9 cellular contexts compared by ENCODE assay signal in genomic region chr5:170597109-170597741, GRCh38.
DNase-seq lines count a peak whose midpoint lies in the region; ATAC-seq, FAIRE-seq and TF ChIP-seq lines count a peak whose summit lies in the region.
"Had no signal": no experiment of that assay in that cellular context is flagged by ENCODE, and none has a peak within 500 bp of the region (broad histone marks: within the 10 kb centered on the region; RNA-seq: fewer than 3 reads in every experiment).

No MANE protein-coding gene starts in this region.

- DNase-seq in stimulated activated CD4-positive, alpha-beta T cell treated with anti-CD3 and anti-CD28 coated beads, Interleukin-15, amount 100 ng/mL, for 48 hours (ENCODE audit: low read depth in 2 of 2): peak; percentile 45 to 48
- no peak for DNase-seq in stimulated activated CD4-positive, alpha-beta T cell treated with anti-CD3 and anti-CD28 coated beads, Interleukin-4, amount 100 ng/mL, for 4 hours
- DNase-seq in activated CD4-positive, alpha-beta memory T cell treated with anti-CD3 and anti-CD28 coated beads, Interleukin-2, amount 10 ng/mL, durations not matched to agents 7 days and 5 days: peak; percentile 35
- DNase-seq in keratinocyte (ENCODE audit: low read depth, low spot score) (peak; percentile 74), urothelium cell line (ENCODE audit: low spot score) (peak; percentile 83), glutamatergic neuron (no peak)

- no peak overlapping the region for H2AFZ ChIP-seq in keratinocyte (ENCODE audit: control insufficient read depth, low read length)

- peaks cover 21% of the 10 kb centered on the region for H3K27me3 ChIP-seq in keratinocyte (ENCODE audit: control insufficient read depth, extremely low read depth, insufficient read depth, low read length)

- POLR2A ChIA-PET in activated CD4-positive, alpha-beta memory T cell treated with anti-CD3 and anti-CD28 coated beads, Interleukin-2, amount 10 ng/mL, durations not matched to agents 7 days and 5 days (lab: Charles Lee): interaction anchor here (1.6 kb wide), 1 partner anchor 25 kb away, joined by 5 read pairs; no protein-coding TSS in a partner anchor

- H3K36me3 Mint-ChIP-seq in activated CD4-positive, alpha-beta memory T cell treated with anti-CD3 and anti-CD28 coated beads, Interleukin-2, amount 10 ng/mL, durations not matched to agents 7 days and 5 days (ENCODE audit: low read depth): no peaks in the 10 kb centered on the region
- no peaks in the 10 kb centered on the region for H3K36me3 Mint-ChIP-seq in glutamatergic neuron (ENCODE audit: unreplicated experiment)

- H3K4me3 Mint-ChIP-seq in activated CD4-positive, alpha-beta memory T cell treated with anti-CD3 and anti-CD28 coated beads, Interleukin-2, amount 10 ng/mL, durations not matched to agents 7 days and 5 days: no peak overlapping the region
- H3K4me3 Mint-ChIP-seq in glutamatergic neuron (ENCODE audit: unreplicated experiment): no peak overlapping the region

- H3K79me2 ChIP-seq in keratinocyte (ENCODE audit: control insufficient read depth, insufficient read depth, low read length): no peaks in the 10 kb centered on the region

- no peaks in the 10 kb centered on the region for H3K9me3 Mint-ChIP-seq in activated CD4-positive, alpha-beta memory T cell treated with anti-CD3 and anti-CD28 coated beads, Interleukin-2, amount 10 ng/mL, durations not matched to agents 7 days and 5 days
- peaks cover 11% of the 10 kb centered on the region for H3K9me3 Mint-ChIP-seq in glutamatergic neuron (ENCODE audit: unreplicated experiment)

- TF ChIP-seq POLR2A in GM18505 (IDR thresholded peaks at IDR 0.05; ENCODE audit: borderline replicate concordance, extremely low read depth, insufficient read depth, insufficient read length): no peak

- no peaks in the 10 kb centered on the region for H3K9me1 ChIP-seq in keratinocyte (ENCODE audit: control insufficient read depth, extremely low read depth, insufficient read depth, low read length)

- peak overlapping the region in 1 of 3 experiments; percentile 21 for H3K4me3 ChIP-seq in keratinocyte (ENCODE audit: control insufficient read depth in 2 of 3, extremely low read depth in 1 of 3, insufficient read depth in 2 of 3, low read depth in 1 of 3, low read length in 3 of 3)

- dilution Hi-C loops in keratinocyte (cut with MboI; ENCODE audit: extremely low pct_ligation_motif_present, low sequenced_read_pairs): no loop called here

- peaks cover 30% of the 10 kb centered on the region for H3K4me1 Mint-ChIP-seq in activated CD4-positive, alpha-beta memory T cell treated with anti-CD3 and anti-CD28 coated beads, Interleukin-2, amount 10 ng/mL, durations not matched to agents 7 days and 5 days
- H3K4me1 Mint-ChIP-seq in glutamatergic neuron (ENCODE audit: low read depth, unreplicated experiment): peaks cover 27% of the 10 kb centered on the region

- TF ChIP-seq CTCF in keratinocyte (optimal IDR thresholded peaks at IDR 0.05 in 1 of 3, IDR thresholded peaks at IDR 0.05 in 1 of 3, conservative IDR thresholded peaks at IDR 0.05 in 1 of 3; ENCODE audit: extremely low read depth in 1 of 3, insufficient read depth in 2 of 3, low read length in 3 of 3): no peak
- TF ChIP-seq CTCF in glutamatergic neuron (IDR thresholded peaks at IDR 0.05; ENCODE audit: partially characterized antibody, unreplicated experiment): no peak

- peak overlapping the region; percentile 77 for H3K4me2 ChIP-seq in keratinocyte (ENCODE audit: control insufficient read depth, extremely low read depth, insufficient read depth, low read depth, low read length)

- H3K27ac ChIP-seq in keratinocyte (ENCODE audit: control insufficient read depth, insufficient read depth, low read length): peak overlapping the region; percentile 27
- H3K27ac ChIP-seq: VCaP had no signal

- H3K9ac ChIP-seq in keratinocyte (ENCODE audit: control insufficient read depth, extremely low read depth, insufficient read depth, low read length): peak overlapping the region; percentile 35

- no peaks in the 10 kb centered on the region for H4K20me1 ChIP-seq in keratinocyte (ENCODE audit: control insufficient read depth, extremely low read depth, insufficient read depth, low read length)

- ATAC-seq in GM21786 (IDR thresholded peaks at IDR 0.05; ENCODE audit: unreplicated experiment) (no peak), GM18505 (IDR thresholded peaks at IDR 0.05; ENCODE audit: unreplicated experiment) (no peak)

- H3K27ac Mint-ChIP-seq in activated CD4-positive, alpha-beta memory T cell treated with anti-CD3 and anti-CD28 coated beads, Interleukin-2, amount 10 ng/mL, durations not matched to agents 7 days and 5 days: no peak overlapping the region
- no peak overlapping the region for H3K27ac Mint-ChIP-seq in glutamatergic neuron (ENCODE audit: unreplicated experiment)

- H3K27me3 Mint-ChIP-seq in activated CD4-positive, alpha-beta memory T cell treated with anti-CD3 and anti-CD28 coated beads, Interleukin-2, amount 10 ng/mL, durations not matched to agents 7 days and 5 days: peaks cover 33% of the 10 kb centered on the region
- peaks cover 5% of the 10 kb centered on the region for H3K27me3 Mint-ChIP-seq in glutamatergic neuron (ENCODE audit: unreplicated experiment)

- H3K9me3 ChIP-seq in keratinocyte (ENCODE audit: control insufficient read depth, low read depth, low read length): no peaks in the 10 kb centered on the region

- H3K36me3 ChIP-seq in keratinocyte (ENCODE audit: control insufficient read depth in 2 of 2, extremely low read depth in 1 of 2, insufficient read depth in 2 of 2, low read length in 2 of 2): no peaks in the 10 kb centered on the region

- peaks cover 13% of the 10 kb centered on the region for H3K4me1 ChIP-seq in keratinocyte (ENCODE audit: control insufficient read depth, extremely low read depth, insufficient read depth, low read length)

- peak; percentile 96 for FAIRE-seq in keratinocyte (lab: Jason Lieb, UNC)
- FAIRE-seq in urothelium cell line (lab: Jason Lieb, UNC): peak; percentile 48

- CTCF ChIA-PET in activated CD4-positive, alpha-beta memory T cell treated with anti-CD3 and anti-CD28 coated beads, Interleukin-2, amount 10 ng/mL, durations not matched to agents 7 days and 5 days (lab: Charles Lee): interaction anchor here (1.5 to 6.2 kb wide), 2 partner anchors 35 to 162 kb away, joined by 5 to 30 read pairs; no protein-coding TSS in a partner anchor

Comparison
In these comparisons a context has a peak if more than half of its experiments do, and no peak if none do; other contexts are left out.
1. DNase-seq: peak in stimulated activated CD4-positive, alpha-beta T cell treated with anti-CD3 and anti-CD28 coated beads, Interleukin-15, amount 100 ng/mL, for 48 hours (2 of 2), activated CD4-positive, alpha-beta memory T cell treated with anti-CD3 and anti-CD28 coated beads, Interleukin-2, amount 10 ng/mL, durations not matched to agents 7 days and 5 days (single experiment), keratinocyte (single experiment) and urothelium cell line (single experiment); none in stimulated activated CD4-positive, alpha-beta T cell treated with anti-CD3 and anti-CD28 coated beads, Interleukin-4, amount 100 ng/mL, for 4 hours (0 of 2) and glutamatergic neuron (single experiment).